Comparison of ENCODE assay signal across 8 cellular contexts in genomic region chr19:3670796-3671679, GRCh38. TPM values are rescaled to one million over a fixed set of nuclear protein-coding genes. Genes with fewer than 3 reads are reported as not detected.
A peak's percentile ranks its signal among the peaks of the same experiment; 100 is the strongest.
DNase-seq lines count a peak whose midpoint lies in the region; ATAC-seq and TF ChIP-seq lines count a peak whose summit lies in the region.

No MANE protein-coding gene starts in this region.

- peaks cover 25% of the 10 kb centered on the region for H3K4me1 Mint-ChIP-seq in neural crest cell

- H3K4me3 Mint-ChIP-seq in neural crest cell = peak overlapping the region; percentile 51

- no peaks in the 10 kb centered on the region for H3K36me3 Mint-ChIP-seq in neural crest cell (ENCODE audit: low read depth)

- no peak for DNase-seq in WERI-Rb-1
- DNase-seq in erythroblast (lab: John Stamatoyannopoulos, UW) = peak; percentile 83 to 91
- no peak for DNase-seq in neural crest cell (ENCODE audit: low read depth, low spot score)
- DNase-seq in ureter (ENCODE audit: low spot score) = peak; percentile 81
- no peak for DNase-seq in NCI-H774 (lab: John Stamatoyannopoulos, UW)

- peak overlapping the region; percentile 41; the same call in 1 of the 2 replicates for H3K4me3 ChIP-seq in BLaER1
- no peak overlapping the region for H3K4me3 ChIP-seq in WERI-Rb-1 (ENCODE audit: low read depth, low read length)

- no peak for ATAC-seq in SK-N-SH treated with all-trans-retinoic acid at 6 μM for 48 hours
- ATAC-seq in HG02588 (IDR thresholded peaks at IDR 0.05; ENCODE audit: unreplicated experiment) = no peak

- no peaks in the 10 kb centered on the region for H3K9me3 ChIP-seq in BLaER1
- no peaks in the 10 kb centered on the region for H3K9me3 ChIP-seq in WERI-Rb-1 (ENCODE audit: severe bottlenecking)

- H3K27me3 ChIP-seq in BLaER1 (peaks cover 11% of the 10 kb centered on the region), WERI-Rb-1 (ENCODE audit: insufficient read depth, low read depth, severe bottlenecking) (no peaks in the 10 kb centered on the region)

- peaks cover 49% of the 10 kb centered on the region for H3K4me1 ChIP-seq in BLaER1

- no peak for TF ChIP-seq POLR2A in erythroblast (IDR thresholded peaks at IDR 0.05; ENCODE audit: low read length)

- H3K36me3 ChIP-seq in BLaER1 = peaks cover 43% of the 10 kb centered on the region
- peaks cover 22% of the 10 kb centered on the region for H3K36me3 ChIP-seq in WERI-Rb-1

- no peaks in the 10 kb centered on the region for H3K27me3 Mint-ChIP-seq in neural crest cell (ENCODE audit: low read depth)

- H3K27ac Mint-ChIP-seq in neural crest cell (ENCODE audit: unreplicated experiment) = peak overlapping the region; percentile 98

- H3K9me3 Mint-ChIP-seq in neural crest cell = no peaks in the 10 kb centered on the region

- peaks cover 98% of the 10 kb centered on the region for H4K20me1 ChIP-seq in BLaER1

- H3K4me2 ChIP-seq in BLaER1 = peak overlapping the region; percentile 94

- peak overlapping the region; percentile 56 for H3K9ac ChIP-seq in BLaER1

- H3K27ac ChIP-seq in BLaER1 (peak overlapping the region; percentile 55), WERI-Rb-1 (peak overlapping the region; percentile 74)

- TF ChIP-seq CTCF in WERI-Rb-1 (IDR thresholded peaks at IDR 0.05; ENCODE audit: low read depth, low read length) (no peak), neural crest cell (conservative IDR thresholded peaks at IDR 0.05) (no peak)

TF ChIP-seq in SK-N-SH treated with all-trans-retinoic acid at 6 μM for 48 hours, 23 proteins besides CTCF, POLR2A, EP300 and RAD21:
- TF ChIP-seq ESRRG (CRISPR knock-in tag; IDR thresholded peaks at IDR 0.05) (no peak), TOX (CRISPR knock-in tag; IDR thresholded peaks at IDR 0.05; ENCODE audit: borderline replicate concordance) (no peak), CREB5 (CRISPR knock-in tag; IDR thresholded peaks at IDR 0.05; ENCODE audit: low read depth) (no peak), TCF4 (CRISPR knock-in tag; IDR thresholded peaks at IDR 0.05; ENCODE audit: borderline replicate concordance) (no peak), ZFP30 (CRISPR knock-in tag; IDR thresholded peaks at IDR 0.05) (no peak), ARNTL (CRISPR knock-in tag; IDR thresholded peaks at IDR 0.05; ENCODE audit: borderline replicate concordance, low read depth) (no peak), CSRNP3 (CRISPR knock-in tag; IDR thresholded peaks at IDR 0.05) (no peak), ZC3H10 (CRISPR knock-in tag; IDR thresholded peaks at IDR 0.05) (no peak)

RNA-seq across cellular contexts. Expression of gene PIP5K1C, which starts 29.2 kb away (rescaled TPM):
- total RNA-seq in neural crest cell (39.5 and 40.1 TPM in 2 replicates), ureter (58.1 TPM)

RNA-seq across cellular contexts. Expression of gene TJP3, which starts 37.1 kb away (rescaled TPM):
- not detected in 2 replicates for total RNA-seq in neural crest cell
- 59.7 TPM for total RNA-seq in ureter

RNA-seq across cellular contexts. Expression of gene CACTIN, which starts 44.4 kb away (rescaled TPM):
- total RNA-seq in neural crest cell (33.5 and 36.3 TPM in 2 replicates), ureter (31.0 TPM)

Comparison
In these comparisons a context has a peak if more than half of its experiments do, and no peak if none do; other contexts are left out.
1. DNase-seq: peak in erythroblast (2 of 2) and ureter (single experiment); none in WERI-Rb-1 (single experiment), neural crest cell (single experiment) and NCI-H774 (single experiment).
2. RNA of gene TJP3, which starts 37.1 kb away (total RNA-seq): 59.7 TPM in ureter (single experiment); not detected in neural crest cell; every median in the first group is over 10 times any median in the second.